ENCODE assay signal across 1 cellular context in genomic region chr18:34840416-34840815, GRCh38.
TF ChIP-seq lines count a peak whose summit lies in the region.

No MANE protein-coding gene starts in this region.

TF ChIP-seq in K562, 482 proteins besides CTCF, POLR2A, EP300 and RAD21 (continued from another document):
- no peak for TF ChIP-seq ZNF146 (CRISPR knock-in tag; IDR thresholded peaks at IDR 0.05; ENCODE audit: unreplicated experiment)
- TF ChIP-seq ZBTB1 (CRISPR knock-in tag; IDR thresholded peaks at IDR 0.05; ENCODE audit: borderline replicate concordance, low read depth): no peak
- TF ChIP-seq LARP7 (IDR thresholded peaks at IDR 0.05): no peak
- TF ChIP-seq ZNF518B (CRISPR knock-in tag; IDR thresholded peaks at IDR 0.05): no peak
- TF ChIP-seq ZNF224 (CRISPR knock-in tag; IDR thresholded peaks at IDR 0.05): no peak
- TF ChIP-seq ATF3 (IDR thresholded peaks at IDR 0.05): no peak
- TF ChIP-seq ATF3 (CRISPR knock-in tag; conservative IDR thresholded peaks at IDR 0.05): no peak
- TF ChIP-seq SNRNP70 (optimal IDR thresholded peaks at IDR 0.05; ENCODE audit: low read depth, low read length): no peak
- TF ChIP-seq PBX2 (CRISPR knock-in tag; IDR thresholded peaks at IDR 0.05; ENCODE audit: low read depth): no peak
- TF ChIP-seq PBX2 (tag; conservative IDR thresholded peaks at IDR 0.05; ENCODE audit: low read depth): peak; percentile 94
- no peak for TF ChIP-seq NCOA6 (IDR thresholded peaks at IDR 0.05)
- no peak for TF ChIP-seq BMI1 (IDR thresholded peaks at IDR 0.05; ENCODE audit: low read length)
- TF ChIP-seq ZNF41 (CRISPR knock-in tag; conservative IDR thresholded peaks at IDR 0.05): no peak
- TF ChIP-seq TRIM28 (IDR thresholded peaks at IDR 0.05): no peak
- no peak for TF ChIP-seq ZNF354B (CRISPR knock-in tag; IDR thresholded peaks at IDR 0.05)
- no peak for TF ChIP-seq PRPF4 (IDR thresholded peaks at IDR 0.05; ENCODE audit: insufficient read depth, low read depth, low read length, poor library complexity, severe bottlenecking)
- peak; percentile 41 for TF ChIP-seq PKNOX1 (IDR thresholded peaks at IDR 0.05)
- TF ChIP-seq ZNF717 (CRISPR knock-in tag; IDR thresholded peaks at IDR 0.05): no peak
- TF ChIP-seq RBM15 (IDR thresholded peaks at IDR 0.05; ENCODE audit: insufficient read depth, low read length): no peak
- TF ChIP-seq PRDM10 (IDR thresholded peaks at IDR 0.05; ENCODE audit: partially characterized antibody): no peak
- no peak for TF ChIP-seq RBM25 (IDR thresholded peaks at IDR 0.05; ENCODE audit: low read depth, low read length, severe bottlenecking)
TF ChIP-seq in K562: peak in this region for 3.
